13 cellular contexts compared by ENCODE assay signal in genomic region chr1:100075773-100076172, GRCh38. TPM values are rescaled to one million over a fixed set of nuclear protein-coding genes. Genes with fewer than 3 reads are reported as not detected.
DNase-seq lines count a peak whose midpoint lies in the region; ATAC-seq and TF ChIP-seq lines count a peak whose summit lies in the region.
"Had no signal": no experiment of that assay in that cellular context is flagged by ENCODE, and none has a peak within 500 bp of the region (broad histone marks: within the 10 kb centered on the region; RNA-seq: fewer than 3 reads in every experiment).

No MANE protein-coding gene starts in this region.

- H3K27me3 Mint-ChIP-seq in activated T-helper 1 cell treated with anti-CD3 and anti-CD28 coated beads, Interleukin-12 subunit alpha, Interleukin-12 subunit beta, Interleukin-2, Interleukin-4 antibody, amounts not matched to agents 30 ng/mL and 10 ng/mL and 1 ng/mL, durations not matched to agents 14 hours and 24 hours and 36 hours (ENCODE audit: insufficient read depth) = no peaks in the 10 kb centered on the region

- peaks cover 41% of the 10 kb centered on the region for H3K36me3 Mint-ChIP-seq in activated T-helper 1 cell treated with anti-CD3 and anti-CD28 coated beads, Interleukin-12 subunit alpha, Interleukin-12 subunit beta, Interleukin-2, Interleukin-4 antibody, amounts not matched to agents 30 ng/mL and 10 ng/mL and 1 ng/mL, durations not matched to agents 14 hours and 24 hours and 36 hours (ENCODE audit: low read depth)

- ATAC-seq in GM18508 (IDR thresholded peaks at IDR 0.05; ENCODE audit: insufficient read depth, unreplicated experiment) (peak; percentile 28), GM21515 (IDR thresholded peaks at IDR 0.05; ENCODE audit: unreplicated experiment) (peak; percentile 44), HG03342 (IDR thresholded peaks at IDR 0.05; ENCODE audit: unreplicated experiment) (peak; percentile 52)
- ATAC-seq: body of pancreas had no signal

- DNase-seq in fibroblast of villous mesenchyme (ENCODE audit: low read depth) (peak; percentile 19), SKM-1 treated with dmso at 0.1 percent for 144 hours (lab: John Stamatoyannopoulos, UW; ENCODE audit: unreplicated experiment) (no peak), NCI-H345 (lab: John Stamatoyannopoulos, UW) (no peak), DMS114 treated with DMSO at 0.1 percent for 48 hours (lab: John Stamatoyannopoulos, UW; ENCODE audit: unreplicated experiment) (no peak)
- no peak for DNase-seq in activated T-helper 1 cell treated with anti-CD3 and anti-CD28 coated beads, Interleukin-12 subunit alpha, Interleukin-12 subunit beta, Interleukin-2, Interleukin-4 antibody, amounts not matched to agents 30 ng/mL and 10 ng/mL and 1 ng/mL, durations not matched to agents 14 hours and 24 hours and 36 hours (ENCODE audit: low spot score)
- DNase-seq: body of pancreas, KG1, retina had no signal

- H3K9me3 Mint-ChIP-seq in activated T-helper 1 cell treated with anti-CD3 and anti-CD28 coated beads, Interleukin-12 subunit alpha, Interleukin-12 subunit beta, Interleukin-2, Interleukin-4 antibody, amounts not matched to agents 30 ng/mL and 10 ng/mL and 1 ng/mL, durations not matched to agents 14 hours and 24 hours and 36 hours = no peaks in the 10 kb centered on the region

- no peak overlapping the region for H3K4me3 ChIP-seq in fibroblast of villous mesenchyme (ENCODE audit: low read depth, low read length)
- H3K4me3 ChIP-seq: body of pancreas, SK-N-MC, tibial nerve had no signal

- intact Hi-C loops in activated T-helper 1 cell treated with anti-CD3 and anti-CD28 coated beads, Interleukin-12 subunit alpha, Interleukin-12 subunit beta, Interleukin-2, Interleukin-4 antibody, amounts not matched to agents 30 ng/mL and 10 ng/mL and 1 ng/mL, durations not matched to agents 14 hours and 24 hours and 36 hours (cut with micrococcal nuclease) = loop anchor here (5.0 kb wide), 1 partner anchor 33 kb away; no protein-coding TSS in a partner anchor

- H3K4me1 Mint-ChIP-seq in activated T-helper 1 cell treated with anti-CD3 and anti-CD28 coated beads, Interleukin-12 subunit alpha, Interleukin-12 subunit beta, Interleukin-2, Interleukin-4 antibody, amounts not matched to agents 30 ng/mL and 10 ng/mL and 1 ng/mL, durations not matched to agents 14 hours and 24 hours and 36 hours (ENCODE audit: low read depth) = peaks cover 12% of the 10 kb centered on the region

- no peak for TF ChIP-seq CTCF in fibroblast of villous mesenchyme (IDR thresholded peaks at IDR 0.05; ENCODE audit: insufficient read depth, low read depth, low read length)

- no peak overlapping the region for H3K4me3 Mint-ChIP-seq in activated T-helper 1 cell treated with anti-CD3 and anti-CD28 coated beads, Interleukin-12 subunit alpha, Interleukin-12 subunit beta, Interleukin-2, Interleukin-4 antibody, amounts not matched to agents 30 ng/mL and 10 ng/mL and 1 ng/mL, durations not matched to agents 14 hours and 24 hours and 36 hours

- H3K27ac Mint-ChIP-seq in activated T-helper 1 cell treated with anti-CD3 and anti-CD28 coated beads, Interleukin-12 subunit alpha, Interleukin-12 subunit beta, Interleukin-2, Interleukin-4 antibody, amounts not matched to agents 30 ng/mL and 10 ng/mL and 1 ng/mL, durations not matched to agents 14 hours and 24 hours and 36 hours = no peak overlapping the region

RNA-seq across cellular contexts. Expression of gene SASS6, which starts 57.0 kb away (rescaled TPM):
- 2.6 and 5.2 TPM in 2 replicates for total RNA-seq in fibroblast of villous mesenchyme
- 16.4 and 16.7 TPM in 2 replicates for total RNA-seq in activated T-helper 1 cell treated with anti-CD3 and anti-CD28 coated beads, Interleukin-12 subunit alpha, Interleukin-12 subunit beta, Interleukin-2, Interleukin-4 antibody, amounts not matched to agents 30 ng/mL and 10 ng/mL and 1 ng/mL, durations not matched to agents 14 hours and 24 hours and 36 hours

RNA-seq across cellular contexts. Expression of gene TRMT13, which starts 57.2 kb away (rescaled TPM):
- 10.0 and 11.7 TPM in 2 replicates for total RNA-seq in fibroblast of villous mesenchyme
- 21.8 and 25.0 TPM in 2 replicates for total RNA-seq in activated T-helper 1 cell treated with anti-CD3 and anti-CD28 coated beads, Interleukin-12 subunit alpha, Interleukin-12 subunit beta, Interleukin-2, Interleukin-4 antibody, amounts not matched to agents 30 ng/mL and 10 ng/mL and 1 ng/mL, durations not matched to agents 14 hours and 24 hours and 36 hours
